1 cellular context compared by ENCODE assay signal in the genomic region with DNA sequence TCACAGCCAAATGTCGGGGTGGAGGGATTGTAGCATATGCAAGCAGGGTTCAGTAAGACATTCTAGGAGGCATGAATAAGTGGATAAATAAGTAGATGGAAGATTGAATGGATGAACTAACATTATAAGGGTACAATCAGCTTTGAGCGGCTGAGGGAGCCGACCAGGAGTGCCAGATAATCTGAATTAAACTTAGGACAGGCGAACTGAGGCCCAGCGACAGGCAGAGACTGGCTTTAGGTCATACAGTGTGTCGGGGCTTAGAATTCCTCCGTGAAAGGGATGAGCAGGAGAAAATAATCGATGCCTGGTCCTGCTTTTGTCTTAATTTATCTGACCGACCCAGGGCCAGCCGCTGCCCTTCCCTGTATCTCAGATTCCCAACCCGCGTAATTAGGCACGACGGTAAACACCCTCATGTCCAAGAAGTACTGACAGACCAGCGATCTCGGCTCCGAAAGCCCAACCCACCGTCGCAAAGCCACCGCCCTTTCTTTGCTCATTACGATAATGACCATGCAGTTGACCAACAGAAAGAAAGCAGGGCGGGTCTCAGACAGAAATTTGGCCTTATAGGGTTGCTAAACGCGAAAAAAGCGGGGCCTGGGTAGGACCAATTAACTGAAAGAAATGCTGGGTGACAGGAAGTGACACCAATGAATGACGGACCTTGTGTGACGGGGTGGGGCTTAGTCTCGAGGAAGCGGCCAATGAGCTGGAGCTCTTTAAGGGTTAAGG.
TF ChIP-seq lines count a peak whose summit lies in the region.

No MANE protein-coding gene starts in this region.

TF ChIP-seq in HCT116, 20 proteins besides CTCF, POLR2A, EP300 and RAD21 (continued from another document):
- TF ChIP-seq TCF7L2 (IDR thresholded peaks at IDR 0.05; ENCODE audit: borderline replicate concordance, extremely low read depth, insufficient read depth, insufficient read length) (no peak), SP1 (IDR thresholded peaks at IDR 0.05; ENCODE audit: low read depth) (peak; percentile 94), CBX3 (IDR thresholded peaks at IDR 0.05; ENCODE audit: low read depth) (no peak), EZH2 (IDR thresholded peaks at IDR 0.05) (no peak), JUND (IDR thresholded peaks at IDR 0.05) (no peak), SIN3A (IDR thresholded peaks at IDR 0.05; ENCODE audit: low read depth) (peak; percentile 65; the same call in 1 of the 2 replicates), EZH2phosphoT487 (IDR thresholded peaks at IDR 0.05; ENCODE audit: borderline replicate concordance) (no peak)
- TF ChIP-seq, protein P1, sequence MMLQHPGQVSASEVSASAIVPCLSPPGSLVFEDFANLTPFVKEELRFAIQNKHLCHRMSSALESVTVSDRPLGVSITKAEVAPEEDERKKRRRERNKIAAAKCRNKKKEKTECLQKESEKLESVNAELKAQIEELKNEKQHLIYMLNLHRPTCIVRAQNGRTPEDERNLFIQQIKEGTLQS (IDR thresholded peaks at IDR 0.05), result no peak
- TF ChIP-seq, protein P2, sequence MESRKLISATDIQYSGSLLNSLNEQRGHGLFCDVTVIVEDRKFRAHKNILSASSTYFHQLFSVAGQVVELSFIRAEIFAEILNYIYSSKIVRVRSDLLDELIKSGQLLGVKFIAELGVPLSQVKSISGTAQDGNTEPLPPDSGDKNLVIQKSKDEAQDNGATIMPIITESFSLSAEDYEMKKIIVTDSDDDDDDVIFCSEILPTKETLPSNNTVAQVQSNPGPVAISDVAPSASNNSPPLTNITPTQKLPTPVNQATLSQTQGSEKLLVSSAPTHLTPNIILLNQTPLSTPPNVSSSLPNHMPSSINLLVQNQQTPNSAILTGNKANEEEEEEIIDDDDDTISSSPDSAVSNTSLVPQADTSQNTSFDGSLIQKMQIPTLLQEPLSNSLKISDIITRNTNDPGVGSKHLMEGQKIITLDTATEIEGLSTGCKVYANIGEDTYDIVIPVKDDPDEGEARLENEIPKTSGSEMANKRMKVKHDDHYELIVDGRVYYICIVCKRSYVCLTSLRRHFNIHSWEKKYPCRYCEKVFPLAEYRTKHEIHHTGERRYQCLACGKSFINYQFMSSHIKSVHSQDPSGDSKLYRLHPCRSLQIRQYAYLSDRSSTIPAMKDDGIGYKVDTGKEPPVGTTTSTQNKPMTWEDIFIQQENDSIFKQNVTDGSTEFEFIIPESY (IDR thresholded peaks at IDR 0.05; ENCODE audit: extremely low read depth, insufficient replicate concordance, low read length), result no peak
